Comparison of ENCODE assay signal across 16 cellular contexts in the genomic region with DNA sequence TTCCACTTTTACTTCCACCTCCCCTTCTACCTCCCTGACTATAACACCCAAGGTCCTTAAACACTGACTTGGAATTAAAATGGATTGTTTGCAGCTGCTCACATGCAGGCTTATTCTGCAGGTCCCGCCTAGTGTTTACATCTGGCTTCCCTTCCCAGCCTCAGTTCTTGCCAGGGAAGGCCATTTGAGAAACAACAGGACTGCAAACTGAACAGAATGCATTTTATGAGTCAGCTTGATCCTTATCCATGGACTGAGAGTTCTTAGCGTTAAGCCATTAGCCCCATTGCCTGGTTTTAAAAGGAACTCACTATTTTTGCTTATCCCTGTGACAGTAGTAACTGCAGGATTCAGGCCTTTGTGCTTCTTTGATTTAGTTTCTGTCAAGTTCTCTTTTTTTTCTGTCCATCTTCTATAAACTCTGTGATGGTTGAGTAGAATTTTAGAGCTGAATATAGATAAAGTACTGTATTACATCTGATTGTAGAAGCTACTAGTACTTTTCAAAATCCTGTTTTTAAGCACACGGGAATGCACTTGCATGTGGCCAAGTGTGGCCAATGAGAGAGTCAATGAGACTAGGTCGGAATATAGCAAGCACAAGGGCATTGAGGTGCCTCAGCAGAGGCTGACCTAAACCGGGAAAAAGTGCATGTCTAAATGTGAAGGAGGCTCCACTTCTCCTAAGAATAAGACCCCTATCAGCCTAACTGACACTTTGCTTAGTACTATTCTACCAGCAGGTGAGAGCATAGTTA.
DNase-seq lines count a peak whose midpoint lies in the region; ATAC-seq and TF ChIP-seq lines count a peak whose summit lies in the region.
"Had no signal": no experiment of that assay in that cellular context is flagged by ENCODE, and none has a peak within 500 bp of the region (broad histone marks: within the 10 kb centered on the region; RNA-seq: fewer than 3 reads in every experiment).

No MANE protein-coding gene starts in this region.

- H3K4me1 Mint-ChIP-seq in T-helper 2 cell treated with Interferon-gamma antibody and Interleukin-4, amounts not matched to agents 5 μg/mL and 100 μg/mL, for 36 hours (ENCODE audit: low read depth): no peaks in the 10 kb centered on the region

- H3K4me2 ChIP-seq in hepatocyte: peak overlapping the region; percentile 16

- TF ChIP-seq CTCF in hepatocyte (IDR thresholded peaks at IDR 0.05; ENCODE audit: poor library complexity): no peak

- no peak overlapping the region for H3K4me3 Mint-ChIP-seq in T-helper 2 cell treated with Interferon-gamma antibody and Interleukin-4, amounts not matched to agents 5 μg/mL and 100 μg/mL, for 36 hours

- H3K36me3 Mint-ChIP-seq in T-helper 2 cell treated with Interferon-gamma antibody and Interleukin-4, amounts not matched to agents 5 μg/mL and 100 μg/mL, for 36 hours (ENCODE audit: low read depth): no peaks in the 10 kb centered on the region

- no peak overlapping the region for H3K4me3 ChIP-seq in hepatocyte
- H3K4me3 ChIP-seq: BLaER1 treated with 17β-estradiol and CSF1 and Interleukin-3, amounts not matched to agents 10 nM and 100 nM; lower lobe of right lung; SJCRH30 had no signal

- no peaks in the 10 kb centered on the region for H4K20me1 ChIP-seq in hepatocyte (ENCODE audit: insufficient read depth, poor library complexity, severe bottlenecking)
- H4K20me1 ChIP-seq: BLaER1 treated with 17β-estradiol and CSF1 and Interleukin-3, amounts not matched to agents 10 nM and 100 nM had no signal

- no peaks in the 10 kb centered on the region for H3K36me3 ChIP-seq in hepatocyte (replicated peaks; ENCODE audit: insufficient read depth, low read depth)
- H3K36me3 ChIP-seq: BLaER1 treated with 17β-estradiol and CSF1 and Interleukin-3, amounts not matched to agents 10 nM and 100 nM; lower lobe of right lung; SJCRH30 had no signal

- H3K27ac ChIP-seq in hepatocyte: no peak overlapping the region
- H3K27ac ChIP-seq: BLaER1 treated with 17β-estradiol and CSF1 and Interleukin-3, amounts not matched to agents 10 nM and 100 nM; lower lobe of right lung; SJCRH30 had no signal

- H3K79me2 ChIP-seq in hepatocyte: no peaks in the 10 kb centered on the region

- DNase-seq in H4 (ENCODE audit: low spot score): peak; percentile 30
- peak; percentile 64 for DNase-seq in amniotic epithelial cell (ENCODE audit: low read depth)
- peak; percentile 29 for DNase-seq in hepatocyte (ENCODE audit: low spot score)
- DNase-seq in renal cortical epithelial cell (ENCODE audit: low read depth): peak; percentile 4
- no peak for DNase-seq in activated gamma-delta T cell treated with Interleukin-2 at 50 U/mL for 16 hours
- no peak for DNase-seq in DMS153 (lab: John Stamatoyannopoulos, UW)
- DNase-seq in T-helper 2 cell treated with Interferon-gamma antibody and Interleukin-4, amounts not matched to agents 5 μg/mL and 100 μg/mL, for 36 hours (ENCODE audit: low spot score): no peak
- DNase-seq: activated effector memory CD4-positive, alpha-beta T cell treated with anti-CD3 and anti-CD28 coated beads, Interleukin-2, amount 50 U/mL, for 16 hours; GDM1; lower lobe of right lung; NCI-H1930; posterior cingulate gyrus; SJCRH30; stimulated activated CD4-positive, alpha-beta T cell treated with anti-CD3 and anti-CD28 coated beads, Interleukin-1b, Interleukin-23, amount 100 ng/mL, for 48 hours had no signal

- H3K27me3 Mint-ChIP-seq in T-helper 2 cell treated with Interferon-gamma antibody and Interleukin-4, amounts not matched to agents 5 μg/mL and 100 μg/mL, for 36 hours (ENCODE audit: low read depth): no peaks in the 10 kb centered on the region

- WGBS in hepatocyte (ENCODE audit: low lambda C conversion rate, missing lambda C conversion rate): 40% methylated on average over 5 of the region's 5 CpGs

- H3K4me1 ChIP-seq in hepatocyte (ENCODE audit: insufficient read depth): peaks cover 7% of the 10 kb centered on the region
- H3K4me1 ChIP-seq: lower lobe of right lung, SJCRH30 had no signal

- H2AFZ ChIP-seq in hepatocyte: no peak overlapping the region

- H3K27me3 ChIP-seq in hepatocyte: no peaks in the 10 kb centered on the region
- H3K27me3 ChIP-seq: BLaER1 treated with 17β-estradiol and CSF1 and Interleukin-3, amounts not matched to agents 10 nM and 100 nM; SJCRH30 had no signal

- H3K9me2 ChIP-seq in hepatocyte (replicated peaks; ENCODE audit: insufficient read depth): no peaks in the 10 kb centered on the region

- no peaks in the 10 kb centered on the region for H3K9me3 ChIP-seq in hepatocyte (ENCODE audit: low read depth)
- H3K9me3 ChIP-seq: lower lobe of right lung, SJCRH30 had no signal

- H3K27ac Mint-ChIP-seq in T-helper 2 cell treated with Interferon-gamma antibody and Interleukin-4, amounts not matched to agents 5 μg/mL and 100 μg/mL, for 36 hours: no peak overlapping the region

- H3K9me3 Mint-ChIP-seq in T-helper 2 cell treated with Interferon-gamma antibody and Interleukin-4, amounts not matched to agents 5 μg/mL and 100 μg/mL, for 36 hours: no peaks in the 10 kb centered on the region

- no peak for ATAC-seq in GM21367 (IDR thresholded peaks at IDR 0.05; ENCODE audit: unreplicated experiment)
- ATAC-seq: lower lobe of right lung had no signal

Comparison
In these comparisons a context has a peak if more than half of its experiments do, and no peak if none do; other contexts are left out.
1. DNase-seq: peak in H4 (single experiment), amniotic epithelial cell (single experiment), hepatocyte (single experiment) and renal cortical epithelial cell (single experiment); none in activated gamma-delta T cell treated with Interleukin-2 at 50 U/mL for 16 hours (single experiment), DMS153 (single experiment) and T-helper 2 cell treated with Interferon-gamma antibody and Interleukin-4, amounts not matched to agents 5 μg/mL and 100 μg/mL, for 36 hours (single experiment).